In genomic region chr22:26322179-26322905, GRCh38 we compare ENCODE assay signal across 13 cellular contexts.
DNase-seq lines count a peak whose midpoint lies in the region; ATAC-seq and FAIRE-seq lines count a peak whose summit lies in the region.
"Had no signal": no experiment of that assay in that cellular context is flagged by ENCODE, and none has a peak within 500 bp of the region (broad histone marks: within the 10 kb centered on the region; RNA-seq: fewer than 3 reads in every experiment).

No MANE protein-coding gene starts in this region.

- H3K27me3 ChIP-seq in right cardiac atrium (ENCODE audit: control insufficient read depth, insufficient read depth), result no peaks in the 10 kb centered on the region
- H3K27me3 ChIP-seq: BE2C had no signal

- H3K27ac ChIP-seq in right cardiac atrium (ENCODE audit: low read length), result peak overlapping the region; percentile 36

- H3K4me3 ChIP-seq in right cardiac atrium (ENCODE audit: low read length), result no peak overlapping the region
- H3K4me3 ChIP-seq: dorsolateral prefrontal cortex had no signal

- intact Hi-C loops in right cardiac atrium (cut with DNase I), result loop anchor here in 2 of 4 donors (10.0 kb wide), 2 partner anchors 238 to 248 kb away; no protein-coding TSS in a partner anchor
- intact Hi-C loops in left ventricle myocardium superior (cut with micrococcal nuclease), result no loop called here

- ATAC-seq in right cardiac atrium (no peak), left ventricle myocardium superior (no peak), HG02610 (IDR thresholded peaks at IDR 0.05; ENCODE audit: unreplicated experiment) (no peak)
- ATAC-seq: activated T-cell treated with anti-CD3 and anti-CD28 coated beads, Interleukin-2, amount 50 U/mL, for 4 hours had no signal

- no peaks in the 10 kb centered on the region for H3K4me1 ChIP-seq in right cardiac atrium (ENCODE audit: control insufficient read depth, insufficient read depth, low read length)
- H3K4me1 ChIP-seq: BE2C had no signal

- WGBS in right cardiac atrium, result 71% methylated on average over 11 of the region's 11 CpGs

- H3K9me3 ChIP-seq in right cardiac atrium (ENCODE audit: control insufficient read depth, low read length), result no peaks in the 10 kb centered on the region
- H3K9me3 ChIP-seq: BE2C had no signal

- in situ Hi-C loops in SK-MEL-5 (cut with HindIII; ENCODE audit: low pct_unique_long_range_greater_than_20kb, low sequenced_read_pairs), result no loop called here

- peak; percentile 100 for FAIRE-seq in urothelium cell line (lab: Jason Lieb, UNC)
- FAIRE-seq: islet of Langerhans had no signal

- no peak for DNase-seq in right cardiac atrium
- no peak for DNase-seq in left ventricle myocardium superior
- DNase-seq in SK-MEL-5 (ENCODE audit: low read depth, low spot score), result peak; percentile 12
- peak; percentile 97 for DNase-seq in fibroblast of peridontal ligament (ENCODE audit: extremely low read depth)
- DNase-seq in urothelium cell line (ENCODE audit: low spot score), result peak; percentile 91
- no peak for DNase-seq in iPS-NIHi11 (ENCODE audit: low spot score)
- DNase-seq in DMS153 (lab: John Stamatoyannopoulos, UW), result no peak
- DNase-seq: activated T-cell treated with anti-CD3 and anti-CD28 coated beads, Interleukin-2, amount 50 U/mL, for 4 hours; BE2C; NCI-H1048 had no signal

Comparison
In these comparisons a context has a peak if more than half of its experiments do, and no peak if none do; other contexts are left out.
1. DNase-seq: peak in SK-MEL-5 (single experiment), fibroblast of peridontal ligament (single experiment) and urothelium cell line (single experiment); none in right cardiac atrium (0 of 3), left ventricle myocardium superior (single experiment), iPS-NIHi11 (single experiment) and DMS153 (single experiment).